In genomic region chr20:45968801-45969711, GRCh38 we compare ENCODE assay signal across 1 cellular context.
TF ChIP-seq lines count a peak whose summit lies in the region.

No MANE protein-coding gene starts in this region.

TF ChIP-seq in GM23338, 12 proteins besides CTCF, POLR2A, EP300 and RAD21:
- no peak for TF ChIP-seq EZH2 (IDR thresholded peaks at IDR 0.05; ENCODE audit: low read depth, unreplicated experiment)
- TF ChIP-seq ZNF331 (CRISPR knock-in tag; IDR thresholded peaks at IDR 0.05; ENCODE audit: low read depth): no peak
